12 cellular contexts compared by ENCODE assay signal in the genomic region with DNA sequence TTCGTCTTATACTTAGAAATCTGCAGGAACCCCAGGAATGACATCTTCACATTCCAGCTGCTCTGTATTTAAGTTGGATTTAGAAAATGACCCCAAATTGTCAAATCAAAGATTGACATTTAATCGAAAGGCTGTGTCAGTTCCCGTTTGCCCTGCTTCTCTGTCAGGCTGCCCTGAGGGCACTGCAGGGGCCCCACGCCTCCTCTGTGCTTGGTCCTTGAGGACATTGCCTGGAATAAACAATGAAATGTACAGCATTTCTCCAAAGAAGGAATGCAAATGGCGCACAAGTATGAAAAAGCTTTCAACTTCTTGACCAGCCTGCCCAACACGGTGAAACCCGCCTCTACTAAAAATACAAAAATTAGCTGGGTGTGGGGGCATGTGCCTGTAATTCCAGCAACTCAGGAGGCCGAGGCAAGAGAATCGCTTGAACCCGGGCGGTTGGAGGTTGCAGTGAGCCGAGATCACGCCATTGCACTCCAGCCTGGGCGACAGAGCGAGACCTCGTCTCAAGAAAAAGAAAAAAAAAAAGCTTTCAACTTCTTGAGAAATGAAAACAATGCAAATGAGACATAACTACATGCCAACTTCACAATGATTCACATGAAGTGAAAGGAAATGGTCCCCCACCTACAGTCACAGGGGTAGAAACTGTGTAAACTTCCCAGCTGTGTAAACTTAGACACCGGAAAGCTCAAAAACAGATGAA. TPM values are rescaled to one million over a fixed set of nuclear protein-coding genes. Genes with fewer than 3 reads are reported as not detected.
DNase-seq lines count a peak whose midpoint lies in the region; ATAC-seq and TF ChIP-seq lines count a peak whose summit lies in the region.
"Had no signal": no experiment of that assay in that cellular context is flagged by ENCODE, and none has a peak within 500 bp of the region (broad histone marks: within the 10 kb centered on the region; RNA-seq: fewer than 3 reads in every experiment).

No MANE protein-coding gene starts in this region.

- no peaks in the 10 kb centered on the region for H3K36me3 Mint-ChIP-seq in osteocyte (ENCODE audit: unreplicated experiment)
- H3K36me3 Mint-ChIP-seq: brain had no signal

- no peaks in the 10 kb centered on the region for H3K36me3 ChIP-seq in SJSA1
- H3K36me3 ChIP-seq in BE2C = no peaks in the 10 kb centered on the region
- H3K36me3 ChIP-seq: MG63, stomach had no signal

- DNase-seq in SJSA1 (ENCODE audit: low read depth in 1 of 2, low spot score in 2 of 2) (peak in 1 of 2 experiments; percentile 52), osteocyte (ENCODE audit: extremely low spot score, unreplicated experiment) (no peak), NCI-H69 (lab: John Stamatoyannopoulos, UW) (no peak), BE2C (no peak), ACHN (no peak), NCI-H2227 (lab: John Stamatoyannopoulos, UW; ENCODE audit: unreplicated experiment) (no peak)
- DNase-seq: MG63, stomach had no signal

- peaks cover 40% of the 10 kb centered on the region for H3K4me1 Mint-ChIP-seq in osteocyte (ENCODE audit: unreplicated experiment)

- H3K4me3 ChIP-seq in SJSA1 (no peak overlapping the region), BE2C (ENCODE audit: low read depth, low read length) (no peak overlapping the region)
- H3K4me3 ChIP-seq: MG63, stomach had no signal

- in situ Hi-C loops in ACHN (cut with HindIII; ENCODE audit: low pct_ligation_motif_present, low pct_unique_long_range_greater_than_20kb, low sequenced_read_pairs) = no loop called here

- no peaks in the 10 kb centered on the region for H3K9me3 Mint-ChIP-seq in osteocyte (ENCODE audit: unreplicated experiment)

- H3K9me3 ChIP-seq in SJSA1 (replicated peaks) = no peaks in the 10 kb centered on the region
- H3K9me3 ChIP-seq in BE2C = no peaks in the 10 kb centered on the region
- H3K9me3 ChIP-seq: MG63, stomach had no signal

- TF ChIP-seq CTCF in osteocyte (IDR thresholded peaks at IDR 0.05) (no peak), BE2C (IDR thresholded peaks at IDR 0.05; ENCODE audit: low read depth, low read length) (no peak)

- ATAC-seq in GM18867 (IDR thresholded peaks at IDR 0.05; ENCODE audit: unreplicated experiment) = peak; percentile 75
- peak; percentile 51 for ATAC-seq in GM21737 (IDR thresholded peaks at IDR 0.05; ENCODE audit: unreplicated experiment)

- peaks cover 31% of the 10 kb centered on the region for H3K27me3 Mint-ChIP-seq in osteocyte (ENCODE audit: unreplicated experiment)

- peak overlapping the region; percentile 25 for H3K27ac ChIP-seq in SJSA1
- H3K27ac ChIP-seq: stomach had no signal

- peak overlapping the region; percentile 63 for H3K27ac Mint-ChIP-seq in osteocyte (ENCODE audit: unreplicated experiment)
- H3K27ac Mint-ChIP-seq: brain had no signal

- H3K4me3 Mint-ChIP-seq in osteocyte (ENCODE audit: unreplicated experiment) = peak overlapping the region; percentile 5
- H3K4me3 Mint-ChIP-seq: brain had no signal

- H3K4me1 ChIP-seq in SJSA1 (replicated peaks) (peaks cover 23% of the 10 kb centered on the region), BE2C (no peaks in the 10 kb centered on the region)

- H3K27me3 ChIP-seq in SJSA1 (replicated peaks) (no peaks in the 10 kb centered on the region), BE2C (peaks cover 13% of the 10 kb centered on the region)
- H3K27me3 ChIP-seq: MG63 had no signal

RNA-seq across cellular contexts. Expression of a gene that starts 3.0 kb away (rescaled TPM):
- total RNA-seq in SJSA1 (2014; rRNA removed; shearing (Covaris generic)) = 0.45 TPM in 1 of 2 replicates, not detected in the other
- not detected in 2 replicates for total RNA-seq in osteocyte
- not detected for polyA plus RNA-seq in BE2C (2012; ENCODE audit: insufficient read depth, insufficient read length, low read depth)

RNA-seq across cellular contexts. Expression of a gene that starts 10.8 kb away (rescaled TPM):
- total RNA-seq in SJSA1 (2014; rRNA removed; shearing (Covaris generic)) = not detected in 2 replicates
- total RNA-seq in osteocyte = not detected in 2 replicates
- polyA plus RNA-seq in BE2C (2012; ENCODE audit: insufficient read depth, insufficient read length, low read depth) = not detected

RNA-seq across cellular contexts. Expression of a gene that starts 26.6 kb away (rescaled TPM):
- not detected in 2 replicates for total RNA-seq in SJSA1 (2014; rRNA removed; shearing (Covaris generic))
- total RNA-seq in osteocyte = not detected in 2 replicates
- polyA plus RNA-seq in BE2C (2012; ENCODE audit: insufficient read depth, insufficient read length, low read depth) = not detected
- total RNA-seq: T-helper 1 cell treated with Interleukin-12 subunit alpha and Interleukin-12 subunit beta and Interleukin-4 antibody, amounts not matched to agents 30 ng/mL and 1 ng/mL, for 36 hours had no signal

RNA-seq across cellular contexts. Expression of a gene that starts 42.1 kb away (rescaled TPM):
- total RNA-seq in SJSA1 (2014; rRNA removed; shearing (Covaris generic)) = not detected in 2 replicates
- total RNA-seq in osteocyte = not detected in 2 replicates
- polyA plus RNA-seq in BE2C (2012; ENCODE audit: insufficient read depth, insufficient read length, low read depth) = not detected
- total RNA-seq: T-helper 1 cell treated with Interleukin-12 subunit alpha and Interleukin-12 subunit beta and Interleukin-4 antibody, amounts not matched to agents 30 ng/mL and 1 ng/mL, for 36 hours had no signal
